ENCODE assay signal across 18 cellular contexts in genomic region chr16:87295661-87296531, GRCh38. TPM values are rescaled to one million over a fixed set of nuclear protein-coding genes. Genes with fewer than 3 reads are reported as not detected.
DNase-seq lines count a peak whose midpoint lies in the region; ATAC-seq and TF ChIP-seq lines count a peak whose summit lies in the region.
"Had no signal": no experiment of that assay in that cellular context is flagged by ENCODE, and none has a peak within 500 bp of the region (broad histone marks: within the 10 kb centered on the region; RNA-seq: fewer than 3 reads in every experiment).

No MANE protein-coding gene starts in this region.

- H3K4me2 ChIP-seq in BLaER1 (peak overlapping the region; percentile 50), hepatocyte (no peak overlapping the region)
- H3K4me2 ChIP-seq: PC-9 had no signal

- no peak overlapping the region for H3K4me3 ChIP-seq in BLaER1
- H3K4me3 ChIP-seq in HEK293 (ENCODE audit: low read depth, low read length): no peak overlapping the region
- H3K4me3 ChIP-seq in hepatocyte: no peak overlapping the region
- H3K4me3 ChIP-seq: HAP-1, PC-9, SJCRH30 had no signal

- H3K79me2 ChIP-seq in hepatocyte: no peaks in the 10 kb centered on the region

- peaks cover 17% of the 10 kb centered on the region for H3K9me3 Mint-ChIP-seq in nephron progenitor cell
- H3K9me3 Mint-ChIP-seq in osteocyte (ENCODE audit: unreplicated experiment): peaks cover 9% of the 10 kb centered on the region

- no peaks in the 10 kb centered on the region for H4K20me1 ChIP-seq in BLaER1
- no peaks in the 10 kb centered on the region for H4K20me1 ChIP-seq in hepatocyte (ENCODE audit: insufficient read depth, poor library complexity, severe bottlenecking)

- H3K4me1 ChIP-seq in BLaER1 (peaks cover 45% of the 10 kb centered on the region), HEK293 (ENCODE audit: control insufficient read depth, insufficient read depth, low read length) (no peaks in the 10 kb centered on the region), hepatocyte (ENCODE audit: insufficient read depth) (no peaks in the 10 kb centered on the region)
- H3K4me1 ChIP-seq: HAP-1, SJCRH30 had no signal

- POLR2A ChIA-PET in HEK293 (lab: Yijun Ruan, JAX): no interaction called here

- DNase-seq in left colon (peak; percentile 58 to 71), nephron progenitor cell (no peak), hepatocyte (ENCODE audit: low spot score) (no peak), osteocyte (ENCODE audit: extremely low spot score, unreplicated experiment) (no peak)
- no peak for DNase-seq in stimulated activated CD8-positive, alpha-beta memory T cell treated with anti-CD3 and anti-CD28 coated beads, Interleukin-4, amount 100 ng/mL, for 48 hours
- DNase-seq: 8988T, KG1, NCI-H1930, NCI-H345, NCI-H524 treated with DMSO at 0.1 percent for 48 hours, SJCRH30 had no signal

- intact Hi-C loops in left colon (cut with DNase I, micrococcal nuclease): no loop called here

- CTCF ChIA-PET in HEK293 (lab: Yijun Ruan, JAX): interaction anchor here (0.6 to 2.5 kb wide), 6 partner anchors 16 to 1372 kb away, joined by 3 to 20 read pairs (median 4); no protein-coding TSS in a partner anchor

- H3K36me3 ChIP-seq in BLaER1 (peaks cover 11% of the 10 kb centered on the region; the same call in 1 of the 2 replicates), HEK293 (ENCODE audit: control insufficient read depth in 2 of 2, insufficient read depth in 1 of 2, low read length in 2 of 2) (peaks cover 0 to 3% of the 10 kb centered on the region in 2 experiments; a peak in 1 of 3 replicates), hepatocyte (replicated peaks; ENCODE audit: insufficient read depth, low read depth) (no peaks in the 10 kb centered on the region)
- H3K36me3 ChIP-seq: HAP-1, SJCRH30 had no signal

- peaks cover 31% of the 10 kb centered on the region for H3K36me3 Mint-ChIP-seq in nephron progenitor cell (ENCODE audit: low read depth)
- H3K36me3 Mint-ChIP-seq in osteocyte (ENCODE audit: unreplicated experiment): peaks cover 6% of the 10 kb centered on the region

- H2AFZ ChIP-seq in hepatocyte: no peak overlapping the region
- H2AFZ ChIP-seq: PC-9 had no signal

- WGBS in hepatocyte (ENCODE audit: low lambda C conversion rate, missing lambda C conversion rate): 84% methylated on average over 20 of the region's 20 CpGs

- H3K27me3 ChIP-seq in BLaER1 (no peaks in the 10 kb centered on the region), hepatocyte (no peaks in the 10 kb centered on the region)
- H3K27me3 ChIP-seq: SJCRH30 had no signal

- peak overlapping the region; percentile 7 for H3K27ac Mint-ChIP-seq in nephron progenitor cell
- no peak overlapping the region for H3K27ac Mint-ChIP-seq in osteocyte (ENCODE audit: unreplicated experiment)
- H3K27ac Mint-ChIP-seq: CD4-positive, CD25-positive, alpha-beta regulatory T cell had no signal

- H3K9me2 ChIP-seq in hepatocyte (replicated peaks; ENCODE audit: insufficient read depth): no peaks in the 10 kb centered on the region

- H3K9me3 ChIP-seq in BLaER1 (peaks cover 14% of the 10 kb centered on the region), HEK293 (ENCODE audit: control insufficient read depth, insufficient read depth, low read depth, low read length) (no peaks in the 10 kb centered on the region), hepatocyte (ENCODE audit: low read depth) (no peaks in the 10 kb centered on the region)
- H3K9me3 ChIP-seq: HAP-1, SJCRH30 had no signal

- peaks cover 22% of the 10 kb centered on the region for H3K4me1 Mint-ChIP-seq in nephron progenitor cell
- H3K4me1 Mint-ChIP-seq in osteocyte (ENCODE audit: unreplicated experiment): peaks cover 3% of the 10 kb centered on the region

- H3K27ac ChIP-seq in BLaER1: peak overlapping the region; percentile 55
- no peak overlapping the region for H3K27ac ChIP-seq in HEK293 (ENCODE audit: extremely low read depth, low read depth, low read length)
- no peak overlapping the region for H3K27ac ChIP-seq in hepatocyte
- H3K27ac ChIP-seq: PC-9, RWPE1, SJCRH30 had no signal

- H3K9ac ChIP-seq in BLaER1: no peak overlapping the region

- TF ChIP-seq CTCF in HEK293 (tag by site-specific recombination; IDR thresholded peaks at IDR 0.05) (no peak), nephron progenitor cell (IDR thresholded peaks at IDR 0.05) (no peak), hepatocyte (IDR thresholded peaks at IDR 0.05; ENCODE audit: poor library complexity) (no peak), osteocyte (IDR thresholded peaks at IDR 0.05) (no peak)

- ATAC-seq in left colon: peak; percentile 86
- ATAC-seq in HG02884 (IDR thresholded peaks at IDR 0.05; ENCODE audit: unreplicated experiment): no peak

- H3K4me3 Mint-ChIP-seq in nephron progenitor cell: no peak overlapping the region
- no peak overlapping the region for H3K4me3 Mint-ChIP-seq in osteocyte (ENCODE audit: unreplicated experiment)
- H3K4me3 Mint-ChIP-seq: CD4-positive, CD25-positive, alpha-beta regulatory T cell had no signal

- H3K27me3 Mint-ChIP-seq in nephron progenitor cell (ENCODE audit: low read depth, poor library complexity) (peaks cover 4% of the 10 kb centered on the region), osteocyte (ENCODE audit: unreplicated experiment) (no peaks in the 10 kb centered on the region)
- H3K27me3 Mint-ChIP-seq: CD4-positive, CD25-positive, alpha-beta regulatory T cell had no signal

TF ChIP-seq in HEK293, 187 proteins besides CTCF, POLR2A, EP300 and RAD21:
- 0 out of 2 replicates have a peak, but pooled peaks have one; percentile 3 for TF ChIP-seq EGR2 (tag by site-specific recombination; IDR thresholded peaks at IDR 0.05; ENCODE audit: low read depth)
- TF ChIP-seq ZNF843 (tag by site-specific recombination; IDR thresholded peaks at IDR 0.05): no peak
- TF ChIP-seq ZBTB20 (tag by site-specific recombination; IDR thresholded peaks at IDR 0.05): no peak

RNA-seq across cellular contexts. Expression of gene C16orf95, which starts 21.3 kb away (rescaled TPM):
- total RNA-seq in left colon (1 to 10 TPM; 4.4 to 6.3 TPM), hepatocyte (3.9 and 4.7 TPM in 2 replicates), osteocyte (5.0 and 8.3 TPM in 2 replicates)
- 6.6 and 10.6 TPM in 2 replicates for polyA plus RNA-seq in hepatocyte

Comparison
In these comparisons a context has a peak if more than half of its experiments do, and no peak if none do; other contexts are left out.
1. DNase-seq: peak in left colon (2 of 2); none in nephron progenitor cell (single experiment), hepatocyte (single experiment), stimulated activated CD8-positive, alpha-beta memory T cell treated with anti-CD3 and anti-CD28 coated beads, Interleukin-4, amount 100 ng/mL, for 48 hours (single experiment) and osteocyte (single experiment).